1 cellular context compared by ENCODE assay signal in genomic region chr20:32893878-32894483, GRCh38.
TF ChIP-seq lines count a peak whose summit lies in the region.

No MANE protein-coding gene starts in this region.

TF ChIP-seq in K562, 482 proteins besides CTCF, POLR2A, EP300 and RAD21 (continued from another document):
- no peak for TF ChIP-seq BRCA1 (IDR thresholded peaks at IDR 0.05)
- no peak for TF ChIP-seq BRCA1 (CRISPR knock-in tag; IDR thresholded peaks at IDR 0.05)
- TF ChIP-seq ARID4B (CRISPR knock-in tag; IDR thresholded peaks at IDR 0.05) = no peak
- no peak for TF ChIP-seq ZBTB49 (CRISPR knock-in tag; IDR thresholded peaks at IDR 0.05; ENCODE audit: borderline replicate concordance)
- TF ChIP-seq ETS1 (conservative IDR thresholded peaks at IDR 0.05; ENCODE audit: control insufficient read depth, low read depth, low read length) = no peak
- no peak for TF ChIP-seq SPI1 (IDR thresholded peaks at IDR 0.05; ENCODE audit: borderline replicate concordance, low read depth, low read length)
- no peak for TF ChIP-seq PCBP1 (IDR thresholded peaks at IDR 0.05; ENCODE audit: low read depth, low read length, poor library complexity, severe bottlenecking)
- no peak for TF ChIP-seq JUND (IDR thresholded peaks at IDR 0.05; ENCODE audit: borderline replicate concordance, low read depth, low read length)
- no peak for TF ChIP-seq JUND (tag; IDR thresholded peaks at IDR 0.05; ENCODE audit: borderline replicate concordance, low read depth, low read length)
- no peak for TF ChIP-seq PREB (CRISPR knock-in tag; IDR thresholded peaks at IDR 0.05)
- no peak for TF ChIP-seq ZNF143 (CRISPR knock-in tag; IDR thresholded peaks at IDR 0.05)
- TF ChIP-seq CEBPG (CRISPR knock-in tag; IDR thresholded peaks at IDR 0.05) = no peak
- TF ChIP-seq CEBPG (tag; conservative IDR thresholded peaks at IDR 0.05 in 1 of 2, IDR thresholded peaks at IDR 0.05 in 1 of 2) = no peak
- no peak for TF ChIP-seq SP1 (CRISPR knock-in tag; IDR thresholded peaks at IDR 0.05)
